Comparison of ENCODE assay signal across 9 cellular contexts in the genomic region with DNA sequence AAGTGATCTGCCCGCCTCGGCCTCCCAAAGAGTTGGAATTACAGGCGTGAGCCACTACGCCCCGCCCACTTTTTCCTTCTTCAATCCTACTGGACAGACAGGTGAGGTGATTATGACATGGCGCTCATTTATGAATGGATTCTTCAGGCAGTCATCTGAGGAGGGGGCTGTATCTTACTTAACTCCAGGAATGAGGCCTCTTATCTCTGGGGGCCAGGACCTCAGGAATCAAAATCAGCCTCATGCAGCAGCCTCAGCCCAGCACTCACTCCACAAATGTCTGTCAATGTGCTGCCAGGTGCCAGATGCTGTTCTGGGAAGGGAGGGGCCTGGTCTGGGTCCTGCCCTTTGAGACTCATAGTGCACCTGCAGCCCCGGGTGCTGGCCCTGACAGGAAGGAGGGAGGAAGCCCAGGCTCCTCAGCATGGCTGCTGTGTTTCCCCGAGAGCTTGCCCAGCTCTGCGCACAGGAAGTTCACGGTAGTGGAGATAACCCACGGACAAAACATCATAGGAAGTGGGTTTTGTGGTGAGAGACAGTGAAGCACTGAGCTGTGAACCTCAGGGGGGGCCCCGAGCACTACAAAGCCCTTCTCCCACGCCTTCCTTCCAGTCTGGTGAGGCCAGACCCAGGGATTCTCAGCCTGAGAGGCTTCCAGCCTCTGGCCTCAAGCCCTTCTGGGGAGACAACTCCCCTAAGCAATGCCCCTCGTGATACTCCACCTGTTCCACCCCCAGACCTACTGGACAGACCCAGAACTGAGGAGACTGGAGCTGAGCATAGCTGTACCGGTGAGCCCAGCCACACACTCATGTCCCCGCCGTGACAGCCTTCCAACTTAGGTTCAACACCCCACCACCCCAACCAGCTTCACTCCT. TPM values are rescaled to one million over a fixed set of nuclear protein-coding genes. Genes with fewer than 3 reads are reported as not detected.
DNase-seq lines count a peak whose midpoint lies in the region; ATAC-seq and TF ChIP-seq lines count a peak whose summit lies in the region.
"Had no signal": no experiment of that assay in that cellular context is flagged by ENCODE, and none has a peak within 500 bp of the region (broad histone marks: within the 10 kb centered on the region; RNA-seq: fewer than 3 reads in every experiment).

No MANE protein-coding gene starts in this region.

- H3K27me3 ChIP-seq in CD4-positive, alpha-beta T cell (ENCODE audit: control insufficient read depth, insufficient read depth, low read length): no peaks in the 10 kb centered on the region
- H3K27me3 ChIP-seq in lung (ENCODE audit: control insufficient read depth, insufficient read depth): no peaks in the 10 kb centered on the region

- peak overlapping the region; percentile 66 for H3K4me3 Mint-ChIP-seq in CD4-positive, alpha-beta T cell

- CTCF ChIA-PET in CD4-positive, alpha-beta T cell (lab: Charles Lee): interaction anchor here (0.7 to 1.8 kb wide), 4 partner anchors 17 to 26 kb away, joined by 3 to 4 read pairs (median 3); no protein-coding TSS in a partner anchor

- no peak overlapping the region for H3K4me3 ChIP-seq in lung

- ATAC-seq in CD4-positive, alpha-beta T cell (ENCODE audit: poor library complexity): peak; percentile 94
- ATAC-seq in GM19372 (IDR thresholded peaks at IDR 0.05; ENCODE audit: low read depth, unreplicated experiment) (peak; percentile 98), HG03442 (IDR thresholded peaks at IDR 0.05; ENCODE audit: unreplicated experiment) (peak; percentile 94), lung (ENCODE audit: insufficient read depth, low FRiP score) (peak; percentile 64)

- peaks cover 34% of the 10 kb centered on the region for H3K36me3 Mint-ChIP-seq in CD4-positive, alpha-beta T cell (ENCODE audit: low read depth)

- no peak overlapping the region for H3K27ac ChIP-seq in CD4-positive, alpha-beta T cell (ENCODE audit: low read depth, low read length)
- no peak overlapping the region for H3K27ac ChIP-seq in lung (ENCODE audit: low read depth in 1 of 2, low read length in 1 of 2)

- H3K27ac Mint-ChIP-seq in CD4-positive, alpha-beta T cell: peak overlapping the region; percentile 89

- intact Hi-C loops in CD4-positive, alpha-beta T cell (cut with DNase I, micrococcal nuclease): loop anchor here (2.0 kb wide), 4 partner anchors 22 to 56 kb away; a partner anchor contains a TSS

- POLR2A ChIA-PET in CD4-positive, alpha-beta T cell (lab: Charles Lee): interaction anchor here (0.6 to 3.1 kb wide), 24 partner anchors 13 to 1637 kb away, joined by 3 to 57 read pairs (median 5); a partner anchor contains a TSS

- H3K27me3 Mint-ChIP-seq in CD4-positive, alpha-beta T cell: no peaks in the 10 kb centered on the region

- H3K4me1 Mint-ChIP-seq in CD4-positive, alpha-beta T cell (ENCODE audit: low read depth): peaks cover 67% of the 10 kb centered on the region

- peak; percentile 74 to 94 (median 80) for DNase-seq in CD4-positive, alpha-beta T cell
- DNase-seq in SKM-1 treated with dmso at 0.1 percent for 144 hours (lab: John Stamatoyannopoulos, UW; ENCODE audit: unreplicated experiment): peak; percentile 69
- DNase-seq in activated gamma-delta T cell treated with anti-CD3 and anti-CD28 coated beads, Interleukin-2, amount 50 U/mL, for 16 hours (ENCODE audit: low read depth): peak; percentile 83
- peak; percentile 45 for DNase-seq in lung (ENCODE audit: low spot score)
- DNase-seq in stimulated activated CD8-positive, alpha-beta memory T cell treated with anti-CD3 and anti-CD28 coated beads, Interleukin-7, amount 100 ng/mL, for 1 hour (ENCODE audit: low read depth in 2 of 2): peak; percentile 68 to 69
- no peak for DNase-seq in NCI-H1930 (lab: John Stamatoyannopoulos, UW)

- peaks cover 0 to 2% of the 10 kb centered on the region in 2 donors for H3K4me1 ChIP-seq in lung (ENCODE audit: control insufficient read depth in 2 of 2, insufficient read depth in 2 of 2, low read length in 2 of 2)

- 32 to 53% methylated on average over 17 of the region's 17 CpGs for WGBS in lung, 2 donors

- no peaks in the 10 kb centered on the region for H3K9me3 ChIP-seq in CD4-positive, alpha-beta T cell (ENCODE audit: control insufficient read depth, low read length)
- H3K9me3 ChIP-seq in lung (ENCODE audit: control insufficient read depth in 2 of 2, insufficient read depth in 1 of 2, low read length in 1 of 2): no peaks in the 10 kb centered on the region

- H3K9me3 Mint-ChIP-seq in CD4-positive, alpha-beta T cell: no peaks in the 10 kb centered on the region

- H3K36me3 ChIP-seq in lung (ENCODE audit: control insufficient read depth in 2 of 2, insufficient read depth in 2 of 2, low read length in 2 of 2): no peaks in the 10 kb centered on the region

- TF ChIP-seq CTCF in CD4-positive, alpha-beta T cell (IDR thresholded peaks at IDR 0.05): no peak
- TF ChIP-seq CTCF in lung (IDR thresholded peaks at IDR 0.05; ENCODE audit: control extremely low read depth, extremely low read depth): no peak

RNA-seq across cellular contexts. Expression of a gene that starts 22.3 kb away (rescaled TPM):
- total RNA-seq in CD4-positive, alpha-beta T cell: 10 to 100 TPM; 10.2 to 13.7 TPM
- 10 to 100 TPM in 1 of 2 donors, 1 to 10 TPM in 1; 7.4 to 36.0 TPM for total RNA-seq in lung
- 10 to 100 TPM in 1 of 2 donors, 1 to 10 TPM in 1; 5.5 to 10.6 TPM for polyA plus RNA-seq in lung

RNA-seq across cellular contexts. Expression of a gene that starts 22.4 kb away (rescaled TPM):
- total RNA-seq in CD4-positive, alpha-beta T cell: 1 to 10 TPM in 1 of 2 experiments, under 1 TPM in 1; 0.85 to 1.2 TPM
- not detected for total RNA-seq in lung
- polyA plus RNA-seq in lung: under 1 TPM in 1 of 2 donors, not detected in 1; 0.05 TPM
- total RNA-seq: frontal cortex had no signal

RNA-seq across cellular contexts. Expression of a gene that starts 44.9 kb away (rescaled TPM):
- 100 to 1,000 TPM; 127 to 138 TPM for total RNA-seq in CD4-positive, alpha-beta T cell
- total RNA-seq in lung: 10 to 100 TPM; 13.4 to 22.9 TPM
- polyA plus RNA-seq in lung: 10 to 100 TPM; 12.0 to 54.5 TPM

RNA-seq across cellular contexts. Expression of a gene that starts 55.8 kb away (rescaled TPM):
- 1 to 10 TPM; 1.3 to 1.8 TPM for total RNA-seq in CD4-positive, alpha-beta T cell
- 10 to 100 TPM in 1 of 2 donors, 1 to 10 TPM in 1; 4.8 to 12.2 TPM for total RNA-seq in lung
- polyA plus RNA-seq in lung: 1 to 10 TPM; 1.1 to 1.2 TPM

Comparison
In these comparisons a context has a peak if more than half of its experiments do, and no peak if none do; other contexts are left out.
1. DNase-seq: peak in CD4-positive, alpha-beta T cell (10 of 10), SKM-1 treated with dmso at 0.1 percent for 144 hours (single experiment), activated gamma-delta T cell treated with anti-CD3 and anti-CD28 coated beads, Interleukin-2, amount 50 U/mL, for 16 hours (single experiment), lung (single experiment) and stimulated activated CD8-positive, alpha-beta memory T cell treated with anti-CD3 and anti-CD28 coated beads, Interleukin-7, amount 100 ng/mL, for 1 hour (2 of 2); none in NCI-H1930 (0 of 2).
2. RNA of a gene that starts 44.9 kb away (total RNA-seq): 127 to 138 TPM in CD4-positive, alpha-beta T cell; 13.4 to 22.9 TPM in lung; every median in the first group is over 4 times any median in the second.
3. Peak in every context shown above with its lines, with median percentiles within 50 percentile points of each other: ATAC-seq.